Comparison of ENCODE assay signal across 16 cellular contexts in the genomic region with DNA sequence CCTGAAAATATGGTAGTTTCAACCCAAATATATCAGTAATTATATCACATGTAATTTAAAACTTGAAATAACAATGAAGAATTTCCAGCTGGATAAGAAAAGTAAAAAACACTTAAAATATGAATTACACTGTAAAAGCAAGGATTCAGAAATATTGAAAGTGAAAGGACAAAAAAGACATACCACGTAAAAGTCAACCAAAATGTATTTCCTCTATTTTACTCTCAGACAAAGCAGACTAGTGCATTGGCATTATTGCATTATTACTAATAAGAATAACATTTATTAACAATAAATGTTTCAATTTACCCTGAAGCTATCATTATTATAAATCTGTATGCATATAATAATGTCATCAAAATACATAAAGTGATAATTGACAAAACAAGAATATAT.
DNase-seq lines count a peak whose midpoint lies in the region; ATAC-seq and TF ChIP-seq lines count a peak whose summit lies in the region.
"Had no signal": no experiment of that assay in that cellular context is flagged by ENCODE, and none has a peak within 500 bp of the region (broad histone marks: within the 10 kb centered on the region; RNA-seq: fewer than 3 reads in every experiment).

No MANE protein-coding gene starts in this region.

- ATAC-seq in activated CD4-positive, alpha-beta T cell treated with anti-CD3 and anti-CD28 coated beads for 36 hours: peak; percentile 37
- peak; percentile 62 for ATAC-seq in GM21447 (IDR thresholded peaks at IDR 0.05; ENCODE audit: unreplicated experiment)
- peak; percentile 63 for ATAC-seq in HG03432 (IDR thresholded peaks at IDR 0.05; ENCODE audit: unreplicated experiment)
- ATAC-seq in HG03457 (IDR thresholded peaks at IDR 0.05; ENCODE audit: unreplicated experiment): no peak
- ATAC-seq: esophagus mucosa had no signal

- H3K27ac Mint-ChIP-seq in activated CD4-positive, alpha-beta T cell treated with anti-CD3 and anti-CD28 coated beads for 36 hours: no peak overlapping the region
- H3K27ac Mint-ChIP-seq in immature natural killer cell: no peak overlapping the region

- no peaks in the 10 kb centered on the region for H3K36me3 ChIP-seq in stomach
- H3K36me3 ChIP-seq: SJCRH30, spleen, upper lobe of left lung had no signal

- no peak overlapping the region for H3K4me3 Mint-ChIP-seq in activated CD4-positive, alpha-beta T cell treated with anti-CD3 and anti-CD28 coated beads for 36 hours
- peak overlapping the region in 4 of 5 donors; percentile 7 to 60 (median 24) for H3K4me3 Mint-ChIP-seq in immature natural killer cell

- no peaks in the 10 kb centered on the region for H3K27me3 Mint-ChIP-seq in activated CD4-positive, alpha-beta T cell treated with anti-CD3 and anti-CD28 coated beads for 36 hours
- H3K27me3 Mint-ChIP-seq in immature natural killer cell (ENCODE audit: low read depth in 3 of 3): peaks cover 3 to 5% (median 3%) of the 10 kb centered on the region in 3 donors

- H3K4me1 ChIP-seq in stomach: no peaks in the 10 kb centered on the region
- H3K4me1 ChIP-seq: SJCRH30, upper lobe of left lung had no signal

- no peaks in the 10 kb centered on the region for H3K36me3 Mint-ChIP-seq in activated CD4-positive, alpha-beta T cell treated with anti-CD3 and anti-CD28 coated beads for 36 hours (ENCODE audit: low read depth)
- H3K36me3 Mint-ChIP-seq in immature natural killer cell: peaks cover 0 to 7% (median 4%) of the 10 kb centered on the region in 3 donors

- intact Hi-C loops in activated CD4-positive, alpha-beta T cell treated with anti-CD3 and anti-CD28 coated beads for 36 hours (cut with DNase I, micrococcal nuclease): loop anchor here (1.0 kb wide), 1 partner anchor 23 kb away; no protein-coding TSS in a partner anchor
- intact Hi-C loops in stomach (cut with DNase I; ENCODE audit: low total_unique reads): no loop called here

- H3K9me3 Mint-ChIP-seq in activated CD4-positive, alpha-beta T cell treated with anti-CD3 and anti-CD28 coated beads for 36 hours (ENCODE audit: low read depth): no peaks in the 10 kb centered on the region
- H3K9me3 Mint-ChIP-seq in immature natural killer cell: no peaks in the 10 kb centered on the region

- WGBS in stomach, 5 donors: 63 to 81% (median 76%) methylated on average over 1 of the region's 1 CpG

- no peak overlapping the region for H3K4me3 ChIP-seq in stomach
- H3K4me3 ChIP-seq: lung, SJCRH30, upper lobe of left lung had no signal

- no peak for TF ChIP-seq POLR2A in stomach (IDR thresholded peaks at IDR 0.05)

- POLR2A ChIA-PET in activated CD4-positive, alpha-beta T cell treated with anti-CD3 and anti-CD28 coated beads for 36 hours (lab: Charles Lee): interaction anchor here (0.6 to 1.1 kb wide), 3 partner anchors 22 to 160 kb away, joined by 3 to 4 read pairs (median 3); no protein-coding TSS in a partner anchor

- no peaks in the 10 kb centered on the region for H3K27me3 ChIP-seq in stomach
- H3K27me3 ChIP-seq: SJCRH30, spleen, upper lobe of left lung had no signal

- TF ChIP-seq EP300 in stomach (IDR thresholded peaks at IDR 0.05): no peak

- no peaks in the 10 kb centered on the region for H3K9me3 ChIP-seq in stomach
- H3K9me3 ChIP-seq: SJCRH30, spleen, upper lobe of left lung had no signal

- TF ChIP-seq CTCF in stomach (IDR thresholded peaks at IDR 0.05): no peak

- peaks cover 12% of the 10 kb centered on the region for H3K4me1 Mint-ChIP-seq in activated CD4-positive, alpha-beta T cell treated with anti-CD3 and anti-CD28 coated beads for 36 hours
- H3K4me1 Mint-ChIP-seq in immature natural killer cell: peaks cover 0 to 8% of the 10 kb centered on the region in 2 donors

- no peak for DNase-seq in activated CD4-positive, alpha-beta T cell treated with anti-CD3 and anti-CD28 coated beads for 36 hours
- DNase-seq in activated CD4-positive, alpha-beta T cell treated with anti-CD3 and anti-CD28 coated beads for 4 hours: no peak
- DNase-seq in immature natural killer cell (no peak), stomach (no peak)
- DNase-seq in stimulated activated CD4-positive, alpha-beta T cell treated with anti-CD3 and anti-CD28 coated beads, Interleukin-2, amount 100 ng/mL, for 48 hours: no peak
- DNase-seq: DMS79, NCI-H1092, NCI-H524, SJCRH30, spleen, upper lobe of left lung had no signal

- no peak overlapping the region for H3K27ac ChIP-seq in stomach
- H3K27ac ChIP-seq: SJCRH30, upper lobe of left lung had no signal

- CTCF ChIA-PET in activated CD4-positive, alpha-beta T cell treated with anti-CD3 and anti-CD28 coated beads for 36 hours (lab: Charles Lee): interaction anchor here (0.6 to 2.0 kb wide), 3 partner anchors 9 to 677 kb away, joined by 4 to 5 read pairs (median 4); no protein-coding TSS in a partner anchor
